ENCODE assay signal across 14 cellular contexts in genomic region chr2:111099402-111099801, GRCh38. TPM values are rescaled to one million over a fixed set of nuclear protein-coding genes. Genes with fewer than 3 reads are reported as not detected.
A peak's percentile ranks its signal among the peaks of the same experiment; 100 is the strongest.
DNase-seq lines count a peak whose midpoint lies in the region; ATAC-seq and TF ChIP-seq lines count a peak whose summit lies in the region.
"Had no signal": no experiment of that assay in that cellular context is flagged by ENCODE, and none has a peak within 500 bp of the region (broad histone marks: within the 10 kb centered on the region; RNA-seq: fewer than 3 reads in every experiment).

No MANE protein-coding gene starts in this region.

- peak overlapping the region; percentile 47; the same call in 1 of the 2 replicates for H2AFZ ChIP-seq in OCI-LY7 (ENCODE audit: low read length)

- H3K27ac ChIP-seq in OCI-LY7 (ENCODE audit: low read depth, low read length, poor library complexity, severe bottlenecking) (peak overlapping the region; percentile 34), transverse colon (no peak overlapping the region)
- H3K27ac ChIP-seq: 22Rv1, HL-60 had no signal

- no peak for TF ChIP-seq POLR2A in transverse colon (IDR thresholded peaks at IDR 0.05)

- peak overlapping the region; percentile 59 for H3K27ac Mint-ChIP-seq in stimulated activated naive B cell treated with anti-CD40 and anti-IgM and Interleukin-4, amounts not matched to agents 10 μg/mL and 1 μg/mL and 100 μg/mL, for 72 hours
- no peak overlapping the region for H3K27ac Mint-ChIP-seq in activated CD8-positive, alpha-beta T cell treated with anti-CD3 and anti-CD28 coated beads, Interleukin-2, amount 10 ng/mL, durations not matched to agents 7 days and 5 days
- H3K27ac Mint-ChIP-seq: CD8-positive, alpha-beta T cell had no signal

- DNase-seq in COLO829 (ENCODE audit: low spot score) (peak; percentile 65), OCI-LY7 (ENCODE audit: low spot score) (no peak), foreskin melanocyte (peak; percentile 77), transverse colon (no peak), NCI-H1048 (lab: John Stamatoyannopoulos, UW) (no peak)
- no peak for DNase-seq in stimulated activated naive B cell treated with anti-CD40 and anti-IgM and Interleukin-4, amounts not matched to agents 10 μg/mL and 1 μg/mL and 100 μg/mL, for 72 hours
- DNase-seq in activated CD8-positive, alpha-beta T cell treated with anti-CD3 and anti-CD28 coated beads, Interleukin-2, amount 10 ng/mL, durations not matched to agents 7 days and 5 days: no peak
- DNase-seq: CD8-positive, alpha-beta T cell; DMS 273 treated with DMSO at 0.1 percent for 48 hours; EL had no signal

- H3K4me3 ChIP-seq in OCI-LY7 (ENCODE audit: low read depth, low read length, poor library complexity, severe bottlenecking): no peak overlapping the region
- H3K4me3 ChIP-seq in transverse colon: no peak overlapping the region
- H3K4me3 ChIP-seq: BLaER1, HAP-1 had no signal

- intact Hi-C loops in OCI-LY7 (cut with micrococcal nuclease; ENCODE audit: unreplicated experiment): no loop called here
- intact Hi-C loops in transverse colon (cut with DNase I; ENCODE audit: low total_unique reads): no loop called here

- H3K9me3 Mint-ChIP-seq in stimulated activated naive B cell treated with anti-CD40 and anti-IgM and Interleukin-4, amounts not matched to agents 10 μg/mL and 1 μg/mL and 100 μg/mL, for 72 hours: peaks cover 2 to 4% of the 10 kb centered on the region in 2 donors
- no peaks in the 10 kb centered on the region for H3K9me3 Mint-ChIP-seq in activated CD8-positive, alpha-beta T cell treated with anti-CD3 and anti-CD28 coated beads, Interleukin-2, amount 10 ng/mL, durations not matched to agents 7 days and 5 days (ENCODE audit: insufficient read depth)
- H3K9me3 Mint-ChIP-seq: CD8-positive, alpha-beta T cell had no signal

- peak overlapping the region; percentile 29; the same call in 1 of the 2 replicates for H3K4me2 ChIP-seq in OCI-LY7 (ENCODE audit: low read length)

- H3K36me3 ChIP-seq in OCI-LY7 (ENCODE audit: insufficient read depth, low read length): no peaks in the 10 kb centered on the region
- H3K36me3 ChIP-seq in transverse colon: no peaks in the 10 kb centered on the region
- H3K36me3 ChIP-seq: BLaER1, HAP-1 had no signal

- POLR2A ChIA-PET in OCI-LY7 (lab: Charles Lee): interaction anchor here (0.7 to 1.4 kb wide), 3 partner anchors 25 to 77 kb away, joined by 3 to 4 read pairs (median 3); no protein-coding TSS in a partner anchor
- POLR2A ChIA-PET in activated CD8-positive, alpha-beta T cell treated with anti-CD3 and anti-CD28 coated beads, Interleukin-2, amount 10 ng/mL, durations not matched to agents 7 days and 5 days (lab: Charles Lee): interaction anchor here (0.9 kb wide), 1 partner anchor 252 kb away, joined by 3 read pairs; no protein-coding TSS in a partner anchor

- H3K9me3 ChIP-seq in OCI-LY7 (ENCODE audit: low read length) (no peaks in the 10 kb centered on the region), transverse colon (no peaks in the 10 kb centered on the region)
- H3K9me3 ChIP-seq: BLaER1, HAP-1 had no signal

- CTCF ChIA-PET in OCI-LY7 (lab: Charles Lee; ENCODE audit: unreplicated experiment): no interaction called here
- CTCF ChIA-PET in activated CD8-positive, alpha-beta T cell treated with anti-CD3 and anti-CD28 coated beads, Interleukin-2, amount 10 ng/mL, durations not matched to agents 7 days and 5 days (lab: Charles Lee): interaction anchor here (0.9 to 1.6 kb wide), 5 partner anchors 12 to 286 kb away, joined by 3 to 6 read pairs (median 3); no protein-coding TSS in a partner anchor

- no peaks in the 10 kb centered on the region for H4K20me1 ChIP-seq in OCI-LY7 (ENCODE audit: insufficient read depth, low read length)
- H4K20me1 ChIP-seq: BLaER1 had no signal

- TF ChIP-seq EP300 in transverse colon (IDR thresholded peaks at IDR 0.05; ENCODE audit: low read depth): no peak

- H3K4me1 Mint-ChIP-seq in stimulated activated naive B cell treated with anti-CD40 and anti-IgM and Interleukin-4, amounts not matched to agents 10 μg/mL and 1 μg/mL and 100 μg/mL, for 72 hours: peaks cover 21 to 25% of the 10 kb centered on the region in 2 donors
- H3K4me1 Mint-ChIP-seq in activated CD8-positive, alpha-beta T cell treated with anti-CD3 and anti-CD28 coated beads, Interleukin-2, amount 10 ng/mL, durations not matched to agents 7 days and 5 days (ENCODE audit: low read depth): peaks cover 20% of the 10 kb centered on the region

- peaks cover 0 to 6% of the 10 kb centered on the region in 2 donors for H3K27me3 Mint-ChIP-seq in stimulated activated naive B cell treated with anti-CD40 and anti-IgM and Interleukin-4, amounts not matched to agents 10 μg/mL and 1 μg/mL and 100 μg/mL, for 72 hours
- peaks cover 7% of the 10 kb centered on the region for H3K27me3 Mint-ChIP-seq in activated CD8-positive, alpha-beta T cell treated with anti-CD3 and anti-CD28 coated beads, Interleukin-2, amount 10 ng/mL, durations not matched to agents 7 days and 5 days (ENCODE audit: low read depth)

- no peaks in the 10 kb centered on the region for H3K9me2 ChIP-seq in OCI-LY7 (ENCODE audit: insufficient read depth, low read length)

- WGBS in transverse colon (ENCODE audit: low coverage in 1 of 2), 2 donors: 79 to 90% methylated on average over 2 to 3 of the region's 3 CpGs

- no peak for ATAC-seq in stimulated activated naive B cell treated with anti-CD40 and anti-IgM and Interleukin-4, amounts not matched to agents 10 μg/mL and 1 μg/mL and 100 μg/mL, for 72 hours (replicated peaks)
- no peak for ATAC-seq in activated CD8-positive, alpha-beta T cell treated with anti-CD3 and anti-CD28 coated beads, Interleukin-2, amount 10 ng/mL, durations not matched to agents 7 days and 5 days
- ATAC-seq: CD8-positive, alpha-beta T cell had no signal

- H3K36me3 Mint-ChIP-seq in stimulated activated naive B cell treated with anti-CD40 and anti-IgM and Interleukin-4, amounts not matched to agents 10 μg/mL and 1 μg/mL and 100 μg/mL, for 72 hours: no peaks in the 10 kb centered on the region
- H3K36me3 Mint-ChIP-seq in activated CD8-positive, alpha-beta T cell treated with anti-CD3 and anti-CD28 coated beads, Interleukin-2, amount 10 ng/mL, durations not matched to agents 7 days and 5 days (ENCODE audit: low read depth): peaks cover 3% of the 10 kb centered on the region
- H3K36me3 Mint-ChIP-seq: CD8-positive, alpha-beta T cell had no signal

- BruUV-seq in OCI-LY7 (replicated peaks; lab: Mats Ljungman, UMichigan): no TSS peak

- no peak overlapping the region for H3K4me3 Mint-ChIP-seq in stimulated activated naive B cell treated with anti-CD40 and anti-IgM and Interleukin-4, amounts not matched to agents 10 μg/mL and 1 μg/mL and 100 μg/mL, for 72 hours
- H3K4me3 Mint-ChIP-seq in activated CD8-positive, alpha-beta T cell treated with anti-CD3 and anti-CD28 coated beads, Interleukin-2, amount 10 ng/mL, durations not matched to agents 7 days and 5 days: no peak overlapping the region
- H3K4me3 Mint-ChIP-seq: CD8-positive, alpha-beta T cell had no signal

- H3K4me1 ChIP-seq in OCI-LY7 (ENCODE audit: insufficient read depth, low read length, poor library complexity, severe bottlenecking) (peaks cover 48% of the 10 kb centered on the region), transverse colon (no peaks in the 10 kb centered on the region)
- H3K4me1 ChIP-seq: HAP-1 had no signal

- in situ Hi-C loops in transverse colon (cut with MboI; ENCODE audit: low pct_ligation_motif_present in 1 of 4, low pct_unique_long_range_greater_than_20kb in 1 of 4, low sequenced_read_pairs in 3 of 4): no loop called here

- TF ChIP-seq CTCF in OCI-LY7 (conservative IDR thresholded peaks at IDR 0.05; ENCODE audit: low read length) (no peak), transverse colon (IDR thresholded peaks at IDR 0.05) (no peak)

- no peaks in the 10 kb centered on the region for H3K27me3 ChIP-seq in transverse colon
- H3K27me3 ChIP-seq: BLaER1 had no signal

- H3K79me2 ChIP-seq in OCI-LY7 (ENCODE audit: insufficient read depth, low read depth, low read length): no peaks in the 10 kb centered on the region

RNA-seq across cellular contexts. Expression of gene BCL2L11, which starts 21.3 kb away (rescaled TPM):
- 10.9 and 16.0 TPM in 2 replicates for total RNA-seq in OCI-LY7 (2014; rRNA removed; shearing (Covaris generic))
- total RNA-seq in OCI-LY7 (2022) (20.3 and 21.2 TPM in 2 replicates), transverse colon (10 to 100 TPM in 3 of 4 donors, 1 to 10 TPM in 1; 8.8 to 41.8 (median 36.1) TPM)
- 10 to 100 TPM; 11.7 to 16.5 TPM for total RNA-seq in activated CD8-positive, alpha-beta T cell treated with anti-CD3 and anti-CD28 coated beads, Interleukin-2, amount 10 ng/mL, durations not matched to agents 7 days and 5 days

Comparison
In these comparisons a context has a peak if more than half of its experiments do, and no peak if none do; other contexts are left out.
1. DNase-seq: peak in COLO829 (single experiment) and foreskin melanocyte (single experiment); none in OCI-LY7 (single experiment), stimulated activated naive B cell treated with anti-CD40 and anti-IgM and Interleukin-4, amounts not matched to agents 10 μg/mL and 1 μg/mL and 100 μg/mL, for 72 hours (single experiment), transverse colon (single experiment), NCI-H1048 (single experiment) and activated CD8-positive, alpha-beta T cell treated with anti-CD3 and anti-CD28 coated beads, Interleukin-2, amount 10 ng/mL, durations not matched to agents 7 days and 5 days (single experiment).